1 cellular context compared by ENCODE assay signal in the genomic region with DNA sequence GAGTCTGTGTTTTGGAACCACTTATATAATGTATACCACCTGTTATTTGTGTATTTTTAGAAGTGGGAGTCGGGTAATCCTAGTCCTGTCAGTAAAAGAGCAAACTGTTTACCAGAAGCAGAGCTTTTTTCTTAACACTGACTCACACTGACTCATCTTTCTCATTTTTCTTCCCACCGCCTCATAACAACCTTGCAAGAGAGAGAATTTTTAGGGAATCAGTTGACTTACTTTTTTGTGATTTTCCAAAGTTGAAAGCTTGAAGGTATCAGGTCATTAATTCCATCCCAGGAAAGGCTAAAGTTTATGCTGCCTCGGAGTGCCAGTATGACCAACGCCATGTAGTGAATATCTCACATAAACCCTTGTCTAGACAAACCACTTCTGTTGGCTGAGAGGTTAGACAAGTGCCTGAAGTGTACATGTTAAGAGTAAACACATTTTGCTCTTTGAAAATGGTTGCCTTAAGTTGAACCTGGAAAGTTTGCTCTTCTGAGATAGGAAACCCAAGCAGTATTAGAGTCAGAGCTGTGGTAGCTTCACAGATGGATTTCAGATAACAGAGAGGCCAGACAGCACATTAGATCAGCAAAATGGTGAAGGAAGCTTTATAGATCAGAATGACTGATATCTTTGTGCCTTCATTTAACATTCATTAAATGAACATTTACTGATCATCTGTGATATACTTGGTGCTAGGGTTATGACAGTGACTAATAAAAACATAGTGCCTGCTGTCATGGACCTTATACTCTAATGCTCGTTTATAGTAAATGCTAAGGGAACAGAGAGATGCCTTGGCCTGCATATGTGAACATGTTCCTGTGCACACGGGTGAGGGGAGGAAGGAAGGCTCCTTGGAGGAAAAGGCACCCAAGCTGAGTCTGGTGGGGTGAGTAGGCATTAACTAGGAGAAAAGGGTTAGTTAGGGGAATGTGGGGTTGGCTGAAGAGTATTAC.
A peak's percentile ranks its signal among the peaks of the same experiment; 100 is the strongest.
TF ChIP-seq lines count a peak whose summit lies in the region.

No MANE protein-coding gene starts in this region.

TF ChIP-seq in HEK293, 187 proteins besides CTCF, POLR2A, EP300 and RAD21 (continued from another document and continues in another):
- no peak for TF ChIP-seq ZNF585B (tag by site-specific recombination; IDR thresholded peaks at IDR 0.05)
- TF ChIP-seq BCL11B (tag by site-specific recombination; IDR thresholded peaks at IDR 0.05; ENCODE audit: low read depth): no peak
- no peak for TF ChIP-seq REPIN1 (tag by site-specific recombination; IDR thresholded peaks at IDR 0.05; ENCODE audit: low read depth)
- no peak for TF ChIP-seq ZNF530 (tag by site-specific recombination; IDR thresholded peaks at IDR 0.05; ENCODE audit: low read depth)
- TF ChIP-seq, protein P1, sequence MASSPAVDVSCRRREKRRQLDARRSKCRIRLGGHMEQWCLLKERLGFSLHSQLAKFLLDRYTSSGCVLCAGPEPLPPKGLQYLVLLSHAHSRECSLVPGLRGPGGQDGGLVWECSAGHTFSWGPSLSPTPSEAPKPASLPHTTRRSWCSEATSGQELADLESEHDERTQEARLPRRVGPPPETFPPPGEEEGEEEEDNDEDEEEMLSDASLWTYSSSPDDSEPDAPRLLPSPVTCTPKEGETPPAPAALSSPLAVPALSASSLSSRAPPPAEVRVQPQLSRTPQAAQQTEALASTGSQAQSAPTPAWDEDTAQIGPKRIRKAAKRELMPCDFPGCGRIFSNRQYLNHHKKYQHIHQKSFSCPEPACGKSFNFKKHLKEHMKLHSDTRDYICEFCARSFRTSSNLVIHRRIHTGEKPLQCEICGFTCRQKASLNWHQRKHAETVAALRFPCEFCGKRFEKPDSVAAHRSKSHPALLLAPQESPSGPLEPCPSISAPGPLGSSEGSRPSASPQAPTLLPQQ (tag by site-specific recombination; IDR thresholded peaks at IDR 0.05): 0 out of 2 replicates have a peak, but pooled peaks have one; percentile 3
- no peak for TF ChIP-seq ZNF561 (tag by site-specific recombination; IDR thresholded peaks at IDR 0.05; ENCODE audit: borderline replicate concordance)
- no peak for TF ChIP-seq SETDB1 (IDR thresholded peaks at IDR 0.05; ENCODE audit: insufficient read length, low read length)
- TF ChIP-seq TRIM28 (IDR thresholded peaks at IDR 0.05; ENCODE audit: borderline replicate concordance, low read length): peak; percentile 73
- TF ChIP-seq TCF7L2 (IDR thresholded peaks at IDR 0.05; ENCODE audit: borderline replicate concordance, low read depth, low read length): no peak
- TF ChIP-seq ZBTB7A (tag by site-specific recombination; IDR thresholded peaks at IDR 0.05; ENCODE audit: low read depth): no peak
- TF ChIP-seq ZFP69B (tag by site-specific recombination; IDR thresholded peaks at IDR 0.05): no peak
- TF ChIP-seq ZNF707 (tag by site-specific recombination; IDR thresholded peaks at IDR 0.05): no peak
- no peak for TF ChIP-seq ZNF16 (tag by site-specific recombination; IDR thresholded peaks at IDR 0.05; ENCODE audit: low read depth)
- TF ChIP-seq, protein P2, sequence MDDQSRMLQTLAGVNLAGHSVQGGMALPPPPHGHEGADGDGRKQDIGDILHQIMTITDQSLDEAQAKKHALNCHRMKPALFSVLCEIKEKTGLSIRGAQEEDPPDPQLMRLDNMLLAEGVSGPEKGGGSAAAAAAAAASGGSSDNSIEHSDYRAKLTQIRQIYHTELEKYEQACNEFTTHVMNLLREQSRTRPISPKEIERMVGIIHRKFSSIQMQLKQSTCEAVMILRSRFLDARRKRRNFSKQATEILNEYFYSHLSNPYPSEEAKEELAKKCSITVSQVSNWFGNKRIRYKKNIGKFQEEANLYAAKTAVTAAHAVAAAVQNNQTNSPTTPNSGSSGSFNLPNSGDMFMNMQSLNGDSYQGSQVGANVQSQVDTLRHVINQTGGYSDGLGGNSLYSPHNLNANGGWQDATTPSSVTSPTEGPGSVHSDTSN (CRISPR knock-in tag; IDR thresholded peaks at IDR 0.05): no peak
- 0 out of 2 replicates have a peak, but pooled peaks have one; percentile 40 for TF ChIP-seq ZBTB48 (tag by site-specific recombination; IDR thresholded peaks at IDR 0.05)
- TF ChIP-seq, protein P3, sequence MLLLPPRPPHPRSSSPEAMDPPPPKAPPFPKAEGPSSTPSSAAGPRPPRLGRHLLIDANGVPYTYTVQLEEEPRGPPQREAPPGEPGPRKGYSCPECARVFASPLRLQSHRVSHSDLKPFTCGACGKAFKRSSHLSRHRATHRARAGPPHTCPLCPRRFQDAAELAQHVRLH (tag by site-specific recombination; IDR thresholded peaks at IDR 0.05): no peak
- TF ChIP-seq ZNF645 (tag by site-specific recombination; IDR thresholded peaks at IDR 0.05): no peak
- TF ChIP-seq ZNF513 (tag by site-specific recombination; IDR thresholded peaks at IDR 0.05): no peak
- TF ChIP-seq SP7 (tag by site-specific recombination; IDR thresholded peaks at IDR 0.05): peak; percentile 89
- no peak for TF ChIP-seq ZNF391 (tag by site-specific recombination; IDR thresholded peaks at IDR 0.05; ENCODE audit: borderline replicate concordance, low read depth)
- TF ChIP-seq ZBTB26 (tag by site-specific recombination; optimal IDR thresholded peaks at IDR 0.05): no peak
- no peak for TF ChIP-seq ZNF341 (tag by site-specific recombination; IDR thresholded peaks at IDR 0.05; ENCODE audit: low read depth)
- peak; percentile 13; the same call in 1 of the 2 replicates for TF ChIP-seq PRDM1 (tag by site-specific recombination; IDR thresholded peaks at IDR 0.05)
- no peak for TF ChIP-seq ZNF350 (tag by site-specific recombination; IDR thresholded peaks at IDR 0.05)
- TF ChIP-seq ZNF473 (tag by site-specific recombination; IDR thresholded peaks at IDR 0.05): no peak
- no peak for TF ChIP-seq ZNF830 (tag by site-specific recombination; IDR thresholded peaks at IDR 0.05; ENCODE audit: low read depth)
- TF ChIP-seq ZNF302 (tag by site-specific recombination; IDR thresholded peaks at IDR 0.05; ENCODE audit: low read depth): no peak
- TF ChIP-seq FEZF1 (tag by site-specific recombination; IDR thresholded peaks at IDR 0.05): peak; percentile 90
- TF ChIP-seq ZNF549 (tag by site-specific recombination; IDR thresholded peaks at IDR 0.05): no peak
- TF ChIP-seq ZNF211 (tag by site-specific recombination; IDR thresholded peaks at IDR 0.05; ENCODE audit: low read depth): no peak
- TF ChIP-seq ZNF324 (tag by site-specific recombination; IDR thresholded peaks at IDR 0.05): no peak
- TF ChIP-seq ZNF600 (tag by site-specific recombination; IDR thresholded peaks at IDR 0.05): peak; percentile 82
- TF ChIP-seq KLF10 (tag by site-specific recombination; IDR thresholded peaks at IDR 0.05): no peak
- no peak for TF ChIP-seq ZBTB11 (tag by site-specific recombination; conservative IDR thresholded peaks at IDR 0.05; ENCODE audit: low read depth)
- TF ChIP-seq, protein P4, sequence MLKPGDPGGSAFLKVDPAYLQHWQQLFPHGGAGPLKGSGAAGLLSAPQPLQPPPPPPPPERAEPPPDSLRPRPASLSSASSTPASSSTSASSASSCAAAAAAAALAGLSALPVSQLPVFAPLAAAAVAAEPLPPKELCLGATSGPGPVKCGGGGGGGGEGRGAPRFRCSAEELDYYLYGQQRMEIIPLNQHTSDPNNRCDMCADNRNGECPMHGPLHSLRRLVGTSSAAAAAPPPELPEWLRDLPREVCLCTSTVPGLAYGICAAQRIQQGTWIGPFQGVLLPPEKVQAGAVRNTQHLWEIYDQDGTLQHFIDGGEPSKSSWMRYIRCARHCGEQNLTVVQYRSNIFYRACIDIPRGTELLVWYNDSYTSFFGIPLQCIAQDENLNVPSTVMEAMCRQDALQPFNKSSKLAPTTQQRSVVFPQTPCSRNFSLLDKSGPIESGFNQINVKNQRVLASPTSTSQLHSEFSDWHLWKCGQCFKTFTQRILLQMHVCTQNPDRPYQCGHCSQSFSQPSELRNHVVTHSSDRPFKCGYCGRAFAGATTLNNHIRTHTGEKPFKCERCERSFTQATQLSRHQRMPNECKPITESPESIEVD (tag by site-specific recombination; IDR thresholded peaks at IDR 0.05): peak; percentile 98
- TF ChIP-seq, protein P5, sequence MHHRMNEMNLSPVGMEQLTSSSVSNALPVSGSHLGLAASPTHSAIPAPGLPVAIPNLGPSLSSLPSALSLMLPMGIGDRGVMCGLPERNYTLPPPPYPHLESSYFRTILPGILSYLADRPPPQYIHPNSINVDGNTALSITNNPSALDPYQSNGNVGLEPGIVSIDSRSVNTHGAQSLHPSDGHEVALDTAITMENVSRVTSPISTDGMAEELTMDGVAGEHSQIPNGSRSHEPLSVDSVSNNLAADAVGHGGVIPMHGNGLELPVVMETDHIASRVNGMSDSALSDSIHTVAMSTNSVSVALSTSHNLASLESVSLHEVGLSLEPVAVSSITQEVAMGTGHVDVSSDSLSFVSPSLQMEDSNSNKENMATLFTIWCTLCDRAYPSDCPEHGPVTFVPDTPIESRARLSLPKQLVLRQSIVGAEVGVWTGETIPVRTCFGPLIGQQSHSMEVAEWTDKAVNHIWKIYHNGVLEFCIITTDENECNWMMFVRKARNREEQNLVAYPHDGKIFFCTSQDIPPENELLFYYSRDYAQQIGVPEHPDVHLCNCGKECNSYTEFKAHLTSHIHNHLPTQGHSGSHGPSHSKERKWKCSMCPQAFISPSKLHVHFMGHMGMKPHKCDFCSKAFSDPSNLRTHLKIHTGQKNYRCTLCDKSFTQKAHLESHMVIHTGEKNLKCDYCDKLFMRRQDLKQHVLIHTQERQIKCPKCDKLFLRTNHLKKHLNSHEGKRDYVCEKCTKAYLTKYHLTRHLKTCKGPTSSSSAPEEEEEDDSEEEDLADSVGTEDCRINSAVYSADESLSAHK (tag by site-specific recombination; IDR thresholded peaks at IDR 0.05): no peak
- no peak for TF ChIP-seq ZNF132 (tag by site-specific recombination; IDR thresholded peaks at IDR 0.05; ENCODE audit: borderline replicate concordance)
- peak; percentile 86 for TF ChIP-seq SCRT2 (tag by site-specific recombination; IDR thresholded peaks at IDR 0.05)
- no peak; the same call in 1 of the 2 replicates for TF ChIP-seq OVOL3 (tag by site-specific recombination; IDR thresholded peaks at IDR 0.05)
